8 cellular contexts compared by ENCODE assay signal in the genomic region with DNA sequence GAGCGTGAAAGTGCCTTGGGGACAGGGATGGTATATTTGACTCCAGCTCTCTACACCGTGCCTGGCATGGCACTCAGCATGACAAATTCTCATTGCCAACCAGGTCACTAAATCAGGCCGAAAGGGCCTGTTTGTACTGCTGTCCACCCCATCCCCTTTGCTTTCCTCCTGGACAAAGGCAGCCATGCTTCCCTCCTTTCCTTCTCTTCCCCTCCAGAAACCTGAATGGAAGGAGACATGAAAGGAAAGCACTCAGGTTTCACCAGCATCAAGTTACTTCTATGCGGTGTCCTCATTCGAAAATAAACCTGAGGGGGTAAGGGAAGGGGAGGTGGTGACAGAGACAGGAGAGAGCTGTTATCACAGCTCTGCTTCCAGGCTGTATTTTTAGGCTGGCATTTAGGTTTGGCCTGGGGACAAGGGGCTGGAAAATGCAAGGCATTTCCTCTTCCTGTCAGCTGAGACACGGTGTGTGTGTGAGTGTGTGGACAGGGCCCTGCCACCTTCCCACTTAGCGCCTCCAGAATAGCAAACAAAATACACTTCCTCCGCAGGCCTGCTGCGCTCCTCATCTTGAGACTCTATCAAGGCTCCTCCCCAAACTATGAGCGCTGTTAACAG.
DNase-seq lines count a peak whose midpoint lies in the region; ATAC-seq and TF ChIP-seq lines count a peak whose summit lies in the region.

No MANE protein-coding gene starts in this region.

- H3K36me3 ChIP-seq in upper lobe of left lung, result no peaks in the 10 kb centered on the region

- peak; percentile 9 for DNase-seq in NCI-H748 (lab: John Stamatoyannopoulos, UW; ENCODE audit: unreplicated experiment)
- DNase-seq in NCI-H748 treated with DMSO at 0.1 percent for 48 hours (lab: John Stamatoyannopoulos, UW), result no peak
- peak; percentile 50 for DNase-seq in cerebellar cortex (ENCODE audit: low spot score)
- peak; percentile 56 for DNase-seq in iPS-NIHi7 (ENCODE audit: extremely low spot score)
- no peak for DNase-seq in upper lobe of left lung
- no peak for DNase-seq in activated gamma-delta T cell (lab: John Stamatoyannopoulos, UW)

- no peaks in the 10 kb centered on the region for H3K9me3 ChIP-seq in upper lobe of left lung

- ATAC-seq in upper lobe of left lung (ENCODE audit: low FRiP score in 2 of 2) (peak; percentile 11 to 71), HG02840 (IDR thresholded peaks at IDR 0.05; ENCODE audit: low FRiP score, unreplicated experiment) (no peak), HG02588 (IDR thresholded peaks at IDR 0.05; ENCODE audit: unreplicated experiment) (no peak)

- no peak overlapping the region for H3K4me3 ChIP-seq in upper lobe of left lung

- TF ChIP-seq EP300 in upper lobe of left lung (IDR thresholded peaks at IDR 0.05), result no peak

- no peaks in the 10 kb centered on the region for H3K27me3 ChIP-seq in upper lobe of left lung

- TF ChIP-seq CTCF in upper lobe of left lung (IDR thresholded peaks at IDR 0.05), result no peak

- H3K27ac ChIP-seq in upper lobe of left lung, result no peak overlapping the region

- WGBS in upper lobe of left lung, 2 donors, result 40 to 55% methylated on average over 9 of the region's 10 CpGs

- H3K4me1 ChIP-seq in upper lobe of left lung, result peaks cover 0 to 8% (median 4%) of the 10 kb centered on the region in 4 donors

- no peak for TF ChIP-seq POLR2A in upper lobe of left lung (IDR thresholded peaks at IDR 0.05)

Comparison
In these comparisons a context has a peak if more than half of its experiments do, and no peak if none do; other contexts are left out.
1. DNase-seq: peak in NCI-H748 (single experiment), cerebellar cortex (single experiment) and iPS-NIHi7 (single experiment); none in NCI-H748 treated with DMSO at 0.1 percent for 48 hours (single experiment), upper lobe of left lung (0 of 2) and activated gamma-delta T cell (single experiment).
2. ATAC-seq: peak in upper lobe of left lung (2 of 2); none in HG02840 (single experiment) and HG02588 (single experiment).